In the genomic region with DNA sequence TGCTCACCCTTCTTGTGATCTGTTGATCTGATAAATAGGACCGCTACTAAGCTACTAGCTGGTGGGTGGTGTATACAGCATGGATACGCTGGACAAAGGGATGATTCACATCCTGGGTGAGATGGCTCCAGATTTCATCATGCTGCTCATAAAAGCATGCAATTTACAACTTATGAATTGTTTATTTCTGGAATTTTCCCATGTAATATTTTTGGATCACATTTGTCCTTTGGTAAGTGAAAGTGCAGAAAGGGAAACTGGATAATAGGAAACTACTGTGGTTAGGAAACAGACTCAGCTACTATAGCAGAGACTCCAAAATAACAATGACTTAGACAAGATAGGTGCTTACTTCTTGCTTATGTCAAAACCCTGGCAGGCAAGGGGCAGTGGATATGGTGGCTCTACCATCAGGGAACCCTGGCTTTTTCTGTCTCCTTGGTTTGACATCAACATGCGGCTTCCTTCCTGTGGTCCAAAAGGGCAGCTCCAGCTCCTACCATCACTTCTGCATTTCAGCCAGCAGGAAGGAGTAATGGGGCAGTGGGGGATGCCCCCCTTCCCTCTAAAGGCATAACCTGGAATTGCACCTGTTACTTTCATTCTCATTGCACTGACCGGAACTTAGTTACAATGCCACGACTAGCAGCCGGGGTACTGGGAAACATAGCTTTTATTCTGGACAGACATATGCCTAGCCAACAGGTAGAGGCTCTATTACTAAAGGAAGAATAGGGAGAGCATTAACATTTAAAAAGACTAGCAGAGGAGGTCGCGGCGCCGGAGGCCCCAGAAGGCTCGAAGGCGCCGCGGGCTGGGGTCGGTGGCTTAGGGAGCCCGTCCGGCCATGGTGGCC, we compare ENCODE assay signal across 1 cellular context.
TF ChIP-seq lines count a peak whose summit lies in the region.

No MANE protein-coding gene starts in this region.

TF ChIP-seq in K562, 482 proteins besides CTCF, POLR2A, EP300 and RAD21 (continued from another document):
- no peak for TF ChIP-seq ZNF23 (CRISPR knock-in tag; IDR thresholded peaks at IDR 0.05)
- no peak for TF ChIP-seq KLF1 (tag; IDR thresholded peaks at IDR 0.05)
- TF ChIP-seq POU5F1 (IDR thresholded peaks at IDR 0.05; ENCODE audit: borderline replicate concordance, low read depth, low read length, partially characterized antibody): no peak
- no peak for TF ChIP-seq YY1 (IDR thresholded peaks at IDR 0.05; ENCODE audit: borderline replicate concordance in 1 of 3, control insufficient read depth in 1 of 3, extremely low read depth in 1 of 3, insufficient read depth in 3 of 3, insufficient read length in 1 of 3, insufficient replicate concordance in 2 of 3, low read depth in 1 of 3, low read length in 2 of 3)
- no peak for TF ChIP-seq SREBF2 (CRISPR knock-in tag; IDR thresholded peaks at IDR 0.05)
- no peak for TF ChIP-seq C11orf30 (IDR thresholded peaks at IDR 0.05; ENCODE audit: low read depth)
- no peak for TF ChIP-seq CREB5 (CRISPR knock-in tag; IDR thresholded peaks at IDR 0.05)
- TF ChIP-seq, protein P1, sequence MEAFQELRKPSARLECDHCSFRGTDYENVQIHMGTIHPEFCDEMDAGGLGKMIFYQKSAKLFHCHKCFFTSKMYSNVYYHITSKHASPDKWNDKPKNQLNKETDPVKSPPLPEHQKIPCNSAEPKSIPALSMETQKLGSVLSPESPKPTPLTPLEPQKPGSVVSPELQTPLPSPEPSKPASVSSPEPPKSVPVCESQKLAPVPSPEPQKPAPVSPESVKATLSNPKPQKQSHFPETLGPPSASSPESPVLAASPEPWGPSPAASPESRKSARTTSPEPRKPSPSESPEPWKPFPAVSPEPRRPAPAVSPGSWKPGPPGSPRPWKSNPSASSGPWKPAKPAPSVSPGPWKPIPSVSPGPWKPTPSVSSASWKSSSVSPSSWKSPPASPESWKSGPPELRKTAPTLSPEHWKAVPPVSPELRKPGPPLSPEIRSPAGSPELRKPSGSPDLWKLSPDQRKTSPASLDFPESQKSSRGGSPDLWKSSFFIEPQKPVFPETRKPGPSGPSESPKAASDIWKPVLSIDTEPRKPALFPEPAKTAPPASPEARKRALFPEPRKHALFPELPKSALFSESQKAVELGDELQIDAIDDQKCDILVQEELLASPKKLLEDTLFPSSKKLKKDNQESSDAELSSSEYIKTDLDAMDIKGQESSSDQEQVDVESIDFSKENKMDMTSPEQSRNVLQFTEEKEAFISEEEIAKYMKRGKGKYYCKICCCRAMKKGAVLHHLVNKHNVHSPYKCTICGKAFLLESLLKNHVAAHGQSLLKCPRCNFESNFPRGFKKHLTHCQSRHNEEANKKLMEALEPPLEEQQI (IDR thresholded peaks at IDR 0.05): no peak
- TF ChIP-seq NEUROD1 (IDR thresholded peaks at IDR 0.05; ENCODE audit: borderline replicate concordance, low read depth, low read length, partially characterized antibody): peak; percentile 20
- no peak for TF ChIP-seq MTF1 (CRISPR knock-in tag; IDR thresholded peaks at IDR 0.05; ENCODE audit: borderline replicate concordance)
- TF ChIP-seq HDAC2 (IDR thresholded peaks at IDR 0.05): no peak
- TF ChIP-seq RHOXF2B (CRISPR knock-in tag; conservative IDR thresholded peaks at IDR 0.05): no peak
- no peak for TF ChIP-seq ZC3H11A (IDR thresholded peaks at IDR 0.05; ENCODE audit: low read depth, low read length)
- TF ChIP-seq PHB (CRISPR knock-in tag; IDR thresholded peaks at IDR 0.05): no peak
- TF ChIP-seq HSF4 (CRISPR knock-in tag; IDR thresholded peaks at IDR 0.05; ENCODE audit: borderline replicate concordance): no peak
- no peak for TF ChIP-seq WHSC1 (IDR thresholded peaks at IDR 0.05; ENCODE audit: low read length)
- TF ChIP-seq SREBF1 (IDR thresholded peaks at IDR 0.05; ENCODE audit: borderline replicate concordance, low read depth, low read length): no peak
- no peak for TF ChIP-seq ZNF311 (CRISPR knock-in tag; IDR thresholded peaks at IDR 0.05)
- no peak for TF ChIP-seq NR1H2 (CRISPR knock-in tag; IDR thresholded peaks at IDR 0.05)
- no peak for TF ChIP-seq ZHX1 (conservative IDR thresholded peaks at IDR 0.05; ENCODE audit: low read length)
- no peak for TF ChIP-seq TARDBP (IDR thresholded peaks at IDR 0.05)
- no peak for TF ChIP-seq CAMTA2 (CRISPR knock-in tag; conservative IDR thresholded peaks at IDR 0.05)
- TF ChIP-seq ZNF584 (CRISPR knock-in tag; IDR thresholded peaks at IDR 0.05; ENCODE audit: low read depth): peak; percentile 82
- no peak for TF ChIP-seq ZFPM2 (CRISPR knock-in tag; IDR thresholded peaks at IDR 0.05)
- TF ChIP-seq, protein P2, sequence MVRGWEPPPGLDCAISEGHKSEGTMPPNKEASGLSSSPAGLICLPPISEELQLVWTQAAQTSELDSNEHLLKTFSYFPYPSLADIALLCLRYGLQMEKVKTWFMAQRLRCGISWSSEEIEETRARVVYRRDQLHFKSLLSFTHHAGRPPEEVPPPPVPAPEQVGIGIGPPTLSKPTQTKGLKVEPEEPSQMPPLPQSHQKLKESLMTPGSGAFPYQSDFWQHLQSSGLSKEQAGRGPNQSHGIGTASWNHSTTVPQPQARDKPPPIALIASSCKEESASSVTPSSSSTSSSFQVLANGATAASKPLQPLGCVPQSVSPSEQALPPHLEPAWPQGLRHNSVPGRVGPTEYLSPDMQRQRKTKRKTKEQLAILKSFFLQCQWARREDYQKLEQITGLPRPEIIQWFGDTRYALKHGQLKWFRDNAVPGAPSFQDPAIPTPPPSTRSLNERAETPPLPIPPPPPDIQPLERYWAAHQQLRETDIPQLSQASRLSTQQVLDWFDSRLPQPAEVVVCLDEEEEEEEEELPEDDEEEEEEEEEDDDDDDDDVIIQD (CRISPR knock-in tag; IDR thresholded peaks at IDR 0.05): no peak
- no peak for TF ChIP-seq PHB2 (IDR thresholded peaks at IDR 0.05; ENCODE audit: low read depth)
- no peak for TF ChIP-seq TCF3 (CRISPR knock-in tag; IDR thresholded peaks at IDR 0.05)
- TF ChIP-seq ZNF57 (CRISPR knock-in tag; IDR thresholded peaks at IDR 0.05): no peak
- TF ChIP-seq ZNF436 (CRISPR knock-in tag; IDR thresholded peaks at IDR 0.05): no peak
- TF ChIP-seq, protein P3, sequence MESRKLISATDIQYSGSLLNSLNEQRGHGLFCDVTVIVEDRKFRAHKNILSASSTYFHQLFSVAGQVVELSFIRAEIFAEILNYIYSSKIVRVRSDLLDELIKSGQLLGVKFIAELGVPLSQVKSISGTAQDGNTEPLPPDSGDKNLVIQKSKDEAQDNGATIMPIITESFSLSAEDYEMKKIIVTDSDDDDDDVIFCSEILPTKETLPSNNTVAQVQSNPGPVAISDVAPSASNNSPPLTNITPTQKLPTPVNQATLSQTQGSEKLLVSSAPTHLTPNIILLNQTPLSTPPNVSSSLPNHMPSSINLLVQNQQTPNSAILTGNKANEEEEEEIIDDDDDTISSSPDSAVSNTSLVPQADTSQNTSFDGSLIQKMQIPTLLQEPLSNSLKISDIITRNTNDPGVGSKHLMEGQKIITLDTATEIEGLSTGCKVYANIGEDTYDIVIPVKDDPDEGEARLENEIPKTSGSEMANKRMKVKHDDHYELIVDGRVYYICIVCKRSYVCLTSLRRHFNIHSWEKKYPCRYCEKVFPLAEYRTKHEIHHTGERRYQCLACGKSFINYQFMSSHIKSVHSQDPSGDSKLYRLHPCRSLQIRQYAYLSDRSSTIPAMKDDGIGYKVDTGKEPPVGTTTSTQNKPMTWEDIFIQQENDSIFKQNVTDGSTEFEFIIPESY (CRISPR knock-in tag; IDR thresholded peaks at IDR 0.05): no peak
- no peak for TF ChIP-seq RBM14 (IDR thresholded peaks at IDR 0.05; ENCODE audit: borderline replicate concordance, insufficient read depth, low read depth, low read length)
- no peak for TF ChIP-seq NELFE (IDR thresholded peaks at IDR 0.05; ENCODE audit: insufficient read depth, insufficient read length)
- TF ChIP-seq CHD4 (IDR thresholded peaks at IDR 0.05; ENCODE audit: insufficient read depth, insufficient replicate concordance, low read depth, low read length, poor library complexity, severe bottlenecking): no peak
- TF ChIP-seq BACH1 (tag; IDR thresholded peaks at IDR 0.05): no peak
- TF ChIP-seq ZNF263 (CRISPR knock-in tag; IDR thresholded peaks at IDR 0.05; ENCODE audit: borderline replicate concordance): no peak
- TF ChIP-seq, protein P4, sequence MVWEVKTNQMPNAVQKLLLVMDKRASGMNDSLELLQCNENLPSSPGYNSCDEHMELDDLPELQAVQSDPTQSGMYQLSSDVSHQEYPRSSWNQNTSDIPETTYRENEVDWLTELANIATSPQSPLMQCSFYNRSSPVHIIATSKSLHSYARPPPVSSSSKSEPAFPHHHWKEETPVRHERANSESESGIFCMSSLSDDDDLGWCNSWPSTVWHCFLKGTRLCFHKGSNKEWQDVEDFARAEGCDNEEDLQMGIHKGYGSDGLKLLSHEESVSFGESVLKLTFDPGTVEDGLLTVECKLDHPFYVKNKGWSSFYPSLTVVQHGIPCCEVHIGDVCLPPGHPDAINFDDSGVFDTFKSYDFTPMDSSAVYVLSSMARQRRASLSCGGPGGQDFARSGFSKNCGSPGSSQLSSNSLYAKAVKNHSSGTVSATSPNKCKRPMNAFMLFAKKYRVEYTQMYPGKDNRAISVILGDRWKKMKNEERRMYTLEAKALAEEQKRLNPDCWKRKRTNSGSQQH (CRISPR knock-in tag; IDR thresholded peaks at IDR 0.05): no peak
- TF ChIP-seq IRF9 (tag; IDR thresholded peaks at IDR 0.05): no peak; the same call in 1 of the 2 replicates
- no peak for TF ChIP-seq ZNF280B (CRISPR knock-in tag; IDR thresholded peaks at IDR 0.05)
- TF ChIP-seq CSDE1 (IDR thresholded peaks at IDR 0.05): no peak
- no peak for TF ChIP-seq ZNF253 (CRISPR knock-in tag; conservative IDR thresholded peaks at IDR 0.05)
- no peak for TF ChIP-seq ZNF79 (CRISPR knock-in tag; IDR thresholded peaks at IDR 0.05; ENCODE audit: low read depth)
- no peak for TF ChIP-seq ZNF143 (CRISPR knock-in tag; IDR thresholded peaks at IDR 0.05)
- no peak for TF ChIP-seq MECOM (CRISPR knock-in tag; IDR thresholded peaks at IDR 0.05)
- TF ChIP-seq ZBTB49 (CRISPR knock-in tag; IDR thresholded peaks at IDR 0.05; ENCODE audit: borderline replicate concordance): no peak
